9 cellular contexts compared by ENCODE assay signal in genomic region chr11:101126551-101127347, GRCh38. TPM values are rescaled to one million over a fixed set of nuclear protein-coding genes. Genes with fewer than 3 reads are reported as not detected.
A peak's percentile ranks its signal among the peaks of the same experiment; 100 is the strongest.
DNase-seq lines count a peak whose midpoint lies in the region; ATAC-seq and TF ChIP-seq lines count a peak whose summit lies in the region.
"Had no signal": no experiment of that assay in that cellular context is flagged by ENCODE, and none has a peak within 500 bp of the region (broad histone marks: within the 10 kb centered on the region; RNA-seq: fewer than 3 reads in every experiment).

No MANE protein-coding gene starts in this region.

- in situ Hi-C loops in brain microvascular endothelial cell (cut with HindIII; ENCODE audit: low pct_ligation_motif_present, low sequenced_read_pairs) = no loop called here

- DNase-seq in brain microvascular endothelial cell = no peak
- DNase-seq in islet precursor cell = peak; percentile 52
- DNase-seq in spleen = no peak
- DNase-seq in HPDE6-E6E7 (ENCODE audit: extremely low spot score) = no peak
- DNase-seq: NCI-H187 treated with DMSO at 0.1 percent for 48 hours had no signal

- ATAC-seq in HG02885 (IDR thresholded peaks at IDR 0.05; ENCODE audit: poor library complexity, unreplicated experiment) (peak; percentile 5), GM21528 (IDR thresholded peaks at IDR 0.05; ENCODE audit: low FRiP score, unreplicated experiment) (no peak), GM19395 (IDR thresholded peaks at IDR 0.05; ENCODE audit: unreplicated experiment) (no peak)
- no peak for ATAC-seq in activated CD4-positive, CD25-positive, alpha-beta regulatory T cell treated with anti-CD3 and anti-CD28 coated beads, Interleukin-2, amount 50 U/mL, for 24 hours

- WGBS in spleen, 5 donors = 3 to 5% (median 4%) methylated on average over 25 to 28 of the region's 28 CpGs

- no peak overlapping the region for H3K27ac ChIP-seq in brain microvascular endothelial cell
- peak overlapping the region in 7 of 8 donors; percentile 53 to 82 (median 73) for H3K27ac ChIP-seq in spleen

- no peaks in the 10 kb centered on the region for H3K36me3 ChIP-seq in brain microvascular endothelial cell (replicated peaks)
- no peaks in the 10 kb centered on the region for H3K36me3 ChIP-seq in spleen

- no peaks in the 10 kb centered on the region for H3K9me3 ChIP-seq in spleen

- H3K27me3 ChIP-seq in brain microvascular endothelial cell (replicated peaks) (peaks cover 59% of the 10 kb centered on the region), spleen (replicated peaks in 1 of 7) (peaks cover 3 to 62% (median 26%) of the 10 kb centered on the region in 7 donors)

- peaks cover 0 to 26% (median 17%) of the 10 kb centered on the region in 6 donors for H3K4me1 ChIP-seq in spleen

- TF ChIP-seq POLR2A in spleen (IDR thresholded peaks at IDR 0.05) = no peak

- no peak for TF ChIP-seq CTCF in brain microvascular endothelial cell (IDR thresholded peaks at IDR 0.05; ENCODE audit: low read depth, low read length, missing control alignments)
- TF ChIP-seq CTCF in spleen (IDR thresholded peaks at IDR 0.05 in 8 of 11, conservative IDR thresholded peaks at IDR 0.05 in 3 of 11) = no peak

- intact Hi-C loops in spleen (cut with DNase I; ENCODE audit: low total_unique reads) = no loop called here

- H3K4me3 ChIP-seq in brain microvascular endothelial cell (ENCODE audit: low read depth, low read length) (peak overlapping the region; percentile 51), spleen (peak overlapping the region; percentile 45 to 73 (median 52))

RNA-seq across cellular contexts. Expression of gene PGR, which starts 2.9 kb away (rescaled TPM):
- 1 to 10 TPM; 1.9 to 7.7 (median 5.2) TPM for total RNA-seq in spleen
- under 1 TPM; 0.13 to 0.51 (median 0.20) TPM for polyA plus RNA-seq in spleen
